Comparison of ENCODE assay signal across 10 cellular contexts in the genomic region with DNA sequence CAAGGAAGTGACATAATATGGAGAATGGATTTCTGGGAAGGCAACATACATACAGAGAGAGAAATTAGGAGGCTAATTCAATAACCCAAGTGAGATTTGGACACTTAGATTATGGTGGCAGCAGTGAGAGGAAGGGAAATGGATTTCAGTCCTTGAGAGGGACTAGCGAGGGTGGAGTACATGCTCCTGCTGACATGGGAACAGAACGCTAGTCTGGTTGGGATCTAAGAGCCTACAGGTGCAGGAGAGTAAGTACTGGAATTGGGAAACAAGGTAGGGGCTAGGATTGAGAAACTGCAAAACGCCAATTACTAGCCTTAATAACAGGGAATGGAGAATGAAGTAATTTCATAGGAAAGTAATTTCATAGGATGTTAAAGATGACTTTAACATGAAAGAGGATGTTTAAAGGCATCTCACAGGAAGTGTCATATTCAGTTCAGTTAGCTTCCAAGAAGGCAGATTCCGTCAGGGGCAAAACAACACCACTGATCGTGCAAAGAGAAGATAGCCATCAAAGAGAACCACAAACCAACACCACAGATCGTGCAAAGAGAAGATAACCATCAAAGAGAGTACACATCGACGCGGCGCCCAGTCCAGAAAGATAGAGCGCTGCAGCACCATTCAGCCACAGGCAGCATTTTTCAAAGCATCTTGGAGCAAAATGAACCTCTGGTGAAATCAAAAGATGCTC. TPM values are rescaled to one million over a fixed set of nuclear protein-coding genes. Genes with fewer than 3 reads are reported as not detected.
DNase-seq lines count a peak whose midpoint lies in the region; ATAC-seq and TF ChIP-seq lines count a peak whose summit lies in the region.
"Had no signal": no experiment of that assay in that cellular context is flagged by ENCODE, and none has a peak within 500 bp of the region (broad histone marks: within the 10 kb centered on the region; RNA-seq: fewer than 3 reads in every experiment).

No MANE protein-coding gene starts in this region.

- ATAC-seq in GM19023 (IDR thresholded peaks at IDR 0.05; ENCODE audit: unreplicated experiment) (no peak), HG03432 (IDR thresholded peaks at IDR 0.05; ENCODE audit: unreplicated experiment) (no peak)

- H3K4me1 Mint-ChIP-seq in T-helper 2 cell treated with Interferon-gamma antibody and Interleukin-4, amounts not matched to agents 5 μg/mL and 100 μg/mL, for 36 hours (ENCODE audit: low read depth), result peaks cover 68% of the 10 kb centered on the region
- no peaks in the 10 kb centered on the region for H3K4me1 Mint-ChIP-seq in glutamatergic neuron (ENCODE audit: low read depth, unreplicated experiment)

- peak overlapping the region; percentile 72 for H3K4me3 Mint-ChIP-seq in T-helper 2 cell treated with Interferon-gamma antibody and Interleukin-4, amounts not matched to agents 5 μg/mL and 100 μg/mL, for 36 hours
- H3K4me3 Mint-ChIP-seq in glutamatergic neuron (ENCODE audit: unreplicated experiment), result no peak overlapping the region

- TF ChIP-seq CTCF in glutamatergic neuron (IDR thresholded peaks at IDR 0.05; ENCODE audit: partially characterized antibody, unreplicated experiment), result no peak

- peak; percentile 88 for DNase-seq in T-helper 2 cell treated with Interferon-gamma antibody and Interleukin-4, amounts not matched to agents 5 μg/mL and 100 μg/mL, for 36 hours (ENCODE audit: low spot score)
- DNase-seq in activated gamma-delta T cell (lab: John Stamatoyannopoulos, UW) (peak; percentile 13), NOMO-1 treated with DMSO at 0.1 percent for 48 hours (lab: John Stamatoyannopoulos, UW; ENCODE audit: unreplicated experiment) (no peak), glutamatergic neuron (no peak)
- peak; percentile 48 to 53 for DNase-seq in stimulated activated CD4-positive, alpha-beta T cell treated with anti-CD3 and anti-CD28 coated beads, Interleukin-2, amount 100 ng/mL, for 48 hours
- DNase-seq: GOT3, NCI-H2081 treated with DMSO at 0.1 percent for 48 hours had no signal

- H3K9me3 Mint-ChIP-seq in T-helper 2 cell treated with Interferon-gamma antibody and Interleukin-4, amounts not matched to agents 5 μg/mL and 100 μg/mL, for 36 hours, result peaks cover 21% of the 10 kb centered on the region
- H3K9me3 Mint-ChIP-seq in glutamatergic neuron (ENCODE audit: unreplicated experiment), result no peaks in the 10 kb centered on the region

- H3K36me3 Mint-ChIP-seq in T-helper 2 cell treated with Interferon-gamma antibody and Interleukin-4, amounts not matched to agents 5 μg/mL and 100 μg/mL, for 36 hours (ENCODE audit: low read depth), result peaks cover 31% of the 10 kb centered on the region
- H3K36me3 Mint-ChIP-seq in glutamatergic neuron (ENCODE audit: unreplicated experiment), result no peaks in the 10 kb centered on the region

- H3K27me3 Mint-ChIP-seq in T-helper 2 cell treated with Interferon-gamma antibody and Interleukin-4, amounts not matched to agents 5 μg/mL and 100 μg/mL, for 36 hours (ENCODE audit: low read depth), result no peaks in the 10 kb centered on the region
- no peaks in the 10 kb centered on the region for H3K27me3 Mint-ChIP-seq in glutamatergic neuron (ENCODE audit: unreplicated experiment)

- peak overlapping the region; percentile 45; the same call in 1 of the 2 replicates for H3K4me3 ChIP-seq in GM08714 (ENCODE audit: low read length)

- peak overlapping the region; percentile 97 for H3K27ac Mint-ChIP-seq in T-helper 2 cell treated with Interferon-gamma antibody and Interleukin-4, amounts not matched to agents 5 μg/mL and 100 μg/mL, for 36 hours
- H3K27ac Mint-ChIP-seq in glutamatergic neuron (ENCODE audit: unreplicated experiment), result no peak overlapping the region

RNA-seq across cellular contexts. Expression of a gene that starts 27.1 kb away (rescaled TPM):
- not detected for total RNA-seq in glutamatergic neuron (ENCODE audit: unreplicated experiment)

Comparison
In these comparisons a context has a peak if more than half of its experiments do, and no peak if none do; other contexts are left out.
1. DNase-seq: peak in T-helper 2 cell treated with Interferon-gamma antibody and Interleukin-4, amounts not matched to agents 5 μg/mL and 100 μg/mL, for 36 hours (single experiment), activated gamma-delta T cell (single experiment) and stimulated activated CD4-positive, alpha-beta T cell treated with anti-CD3 and anti-CD28 coated beads, Interleukin-2, amount 100 ng/mL, for 48 hours (2 of 2); none in NOMO-1 treated with DMSO at 0.1 percent for 48 hours (single experiment) and glutamatergic neuron (single experiment).